In the genomic region with DNA sequence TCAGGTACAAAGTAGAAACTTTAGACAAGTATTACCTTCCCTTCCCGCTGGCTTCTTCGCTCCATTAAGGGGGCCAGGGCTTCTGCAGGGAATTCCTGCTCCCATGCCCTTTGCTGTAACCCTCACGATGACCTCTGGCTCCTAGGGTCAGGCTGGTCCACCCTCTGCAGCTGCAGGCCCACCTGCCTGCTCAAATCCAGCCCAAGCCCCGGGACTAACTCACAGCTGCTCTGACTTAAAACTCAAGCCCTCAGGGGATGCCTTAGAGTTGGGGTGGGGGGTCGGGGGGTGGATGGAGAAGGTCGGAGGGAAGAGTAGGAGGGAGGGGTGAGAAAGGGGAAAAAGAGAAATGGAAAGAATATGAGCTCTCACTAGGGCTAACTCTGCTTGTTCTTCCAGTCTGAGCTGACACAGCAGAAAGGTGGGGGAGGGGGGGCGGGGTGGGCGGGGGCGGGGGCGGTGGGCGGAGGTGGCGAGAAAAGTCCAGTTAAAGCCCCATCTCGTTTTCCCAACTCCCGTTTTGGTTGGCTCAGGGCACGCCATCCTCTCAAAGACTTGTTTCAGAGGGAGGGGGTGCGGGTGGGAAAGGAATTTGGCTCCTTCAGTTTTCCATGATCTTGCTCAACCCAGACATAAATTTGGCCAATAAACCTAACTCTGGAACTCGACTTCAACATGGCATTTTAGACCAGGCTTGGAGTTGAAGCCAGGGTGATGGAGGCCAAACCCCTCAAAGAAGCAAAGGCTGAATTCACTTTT, we compare ENCODE assay signal across 9 cellular contexts. TPM values are rescaled to one million over a fixed set of nuclear protein-coding genes. Genes with fewer than 3 reads are reported as not detected.
A peak's percentile ranks its signal among the peaks of the same experiment; 100 is the strongest.
DNase-seq lines count a peak whose midpoint lies in the region; ATAC-seq, FAIRE-seq and TF ChIP-seq lines count a peak whose summit lies in the region.
"Had no signal": no experiment of that assay in that cellular context is flagged by ENCODE, and none has a peak within 500 bp of the region (broad histone marks: within the 10 kb centered on the region; RNA-seq: fewer than 3 reads in every experiment).

No MANE protein-coding gene starts in this region.

- no peak overlapping the region for H2AFZ ChIP-seq in GM12878 (ENCODE audit: control insufficient read depth, low read depth, low read length)

- DNase-seq in GM12878 (ENCODE audit: low read depth, low spot score) (no peak), stomach (no peak), GM10248 (ENCODE audit: extremely low spot score) (no peak)
- no peak for DNase-seq in stimulated activated effector memory CD8-positive, alpha-beta T cell treated with anti-CD3 and anti-CD28 coated beads, Interleukin-12 subunit alpha, Interleukin-12 subunit beta, amount 100 ng/mL, for 72 hours (ENCODE audit: low spot score in 2 of 2)
- DNase-seq in activated T-cell treated with anti-CD3 and anti-CD28 coated beads, Interleukin-2, amount 50 U/mL, for 1 hour: no peak
- DNase-seq: activated T-cell treated with anti-CD3 and anti-CD28 coated beads, Interleukin-2, amount 50 U/mL, for 24 hours had no signal

- no TSS peak for BruUV-seq in GM12878 (replicated peaks; lab: Mats Ljungman, UMichigan)

- H3K9me3 ChIP-seq in HUES48 (ENCODE audit: control insufficient read depth, insufficient read depth, low read length) (no peaks in the 10 kb centered on the region), GM12878 (replicated peaks; ENCODE audit: control insufficient read depth, insufficient read depth, low read length) (no peaks in the 10 kb centered on the region), iPS-20b (ENCODE audit: insufficient read depth, low read depth, low read length) (no peaks in the 10 kb centered on the region), stomach (no peaks in the 10 kb centered on the region)

- no peak for FAIRE-seq in GM12878 (lab: Jason Lieb, UNC)

- H3K27ac ChIP-seq in HUES48 (ENCODE audit: low read depth, low read length) (no peak overlapping the region), GM12878 (ENCODE audit: control insufficient read depth, insufficient read depth) (no peak overlapping the region), iPS-20b (ENCODE audit: low read length) (no peak overlapping the region), stomach (peak overlapping the region in 4 of 5 donors; percentile 78 to 90 (median 86))

- RAD21 ChIA-PET in GM12878 (lab: Charles Lee; ENCODE audit: unreplicated experiment): no interaction called here

- H3K27me3 ChIP-seq in HUES48 (ENCODE audit: control insufficient read depth, insufficient read depth, low read length) (peaks cover 50% of the 10 kb centered on the region), GM12878 (replicated peaks in 1 of 2; ENCODE audit: control insufficient read depth in 2 of 2, insufficient read depth in 2 of 2, low read length in 1 of 2) (peaks cover 10 to 16% of the 10 kb centered on the region in 2 experiments), iPS-20b (ENCODE audit: insufficient read depth, low read length) (peaks cover 49% of the 10 kb centered on the region), stomach (peaks cover 0 to 59% (median 35%) of the 10 kb centered on the region in 3 donors)

- CTCF ChIA-PET in GM12878 (lab: Yijun Ruan, JAX): no interaction called here
- CTCF ChIA-PET in GM10248 (lab: Yijun Ruan, JAX): interaction anchor here (0.5 to 2.9 kb wide), 5 partner anchors 8 to 1022 kb away, joined by 3 to 10 read pairs (median 3); no protein-coding TSS in a partner anchor

- ATAC-seq in GM12878: no peak
- no peak for ATAC-seq in stimulated activated effector memory CD8-positive, alpha-beta T cell treated with anti-CD3 and anti-CD28 coated beads, Interleukin-12 subunit alpha, Interleukin-12 subunit beta, amount 100 ng/mL, for 72 hours
- ATAC-seq in GM19463 (IDR thresholded peaks at IDR 0.05; ENCODE audit: unreplicated experiment): no peak

- H3K36me3 ChIP-seq in HUES48 (ENCODE audit: control insufficient read depth, insufficient read depth, low read length) (no peaks in the 10 kb centered on the region), GM12878 (ENCODE audit: control insufficient read depth in 2 of 2, insufficient read depth in 2 of 2, low read length in 1 of 2) (no peaks in the 10 kb centered on the region), iPS-20b (ENCODE audit: insufficient read depth, low read depth, low read length) (no peaks in the 10 kb centered on the region), stomach (peaks cover 5 to 40% (median 14%) of the 10 kb centered on the region in 4 donors)

- SMC1A ChIA-PET in GM12878 (lab: Charles Lee; ENCODE audit: uncharacterized antibody, unreplicated experiment): no interaction called here

- TF ChIP-seq CTCF in GM12878 (IDR thresholded peaks at IDR 0.05 in 2 of 3, conservative IDR thresholded peaks at IDR 0.05 in 1 of 3; ENCODE audit: control insufficient read depth in 2 of 3, extremely low read depth in 1 of 3, insufficient read depth in 1 of 3, low read depth in 3 of 3, low read length in 3 of 3): no peak
- no peak for TF ChIP-seq CTCF in stomach (IDR thresholded peaks at IDR 0.05)
- TF ChIP-seq CTCF in GM10248 (IDR thresholded peaks at IDR 0.05; ENCODE audit: control extremely low read depth, extremely low read depth, low read depth, missing control alignments): no peak

- POLR2A ChIA-PET in GM12878 (lab: Charles Lee) (no interaction called here), GM10248 (lab: Yijun Ruan, JAX) (no interaction called here)

- H3K27ac Mint-ChIP-seq in stimulated activated effector memory CD8-positive, alpha-beta T cell treated with anti-CD3 and anti-CD28 coated beads, Interleukin-12 subunit alpha, Interleukin-12 subunit beta, amount 100 ng/mL, for 72 hours: no peak overlapping the region
- H3K27ac Mint-ChIP-seq: activated T-cell treated with anti-CD3 and anti-CD28 coated beads, Interleukin-2, amount 50 U/mL, for 24 hours had no signal

- in situ Hi-C loops in GM12878 (cut with MboI): no loop called here

- H3K4me1 ChIP-seq in HUES48 (ENCODE audit: control insufficient read depth, insufficient read depth, low read length) (peaks cover 18% of the 10 kb centered on the region), GM12878 (ENCODE audit: control insufficient read depth, insufficient read depth, low read length) (no peaks in the 10 kb centered on the region), iPS-20b (ENCODE audit: insufficient read depth, low read length) (peaks cover 15% of the 10 kb centered on the region; the same call in 1 of the 2 replicates), stomach (peaks cover 52 to 100% (median 74%) of the 10 kb centered on the region in 4 donors)

- H4K20me1 ChIP-seq in GM12878 (ENCODE audit: control insufficient read depth, insufficient read depth): no peaks in the 10 kb centered on the region

- no peak for TF ChIP-seq EP300 in GM12878 (IDR thresholded peaks at IDR 0.05; ENCODE audit: borderline replicate concordance in 1 of 2, control insufficient read depth in 1 of 2, low read depth in 2 of 2, low read length in 2 of 2)
- TF ChIP-seq EP300 in stomach (IDR thresholded peaks at IDR 0.05): no peak

- peak overlapping the region; percentile 5; the same call in 1 of the 2 replicates for H3K4me2 ChIP-seq in GM12878 (ENCODE audit: control insufficient read depth, insufficient read depth)

- intact Hi-C loops in GM12878 (cut with micrococcal nuclease; ENCODE audit: unreplicated experiment): loop anchor here (10.0 kb wide), 1 partner anchor 534 kb away; no protein-coding TSS in a partner anchor
- intact Hi-C loops in stomach (cut with DNase I; ENCODE audit: low total_unique reads): no loop called here

- TF ChIP-seq POLR2A in GM12878 (IDR thresholded peaks at IDR 0.05; ENCODE audit: low read depth, low read length) (no peak), stomach (IDR thresholded peaks at IDR 0.05) (no peak)

- no peaks in the 10 kb centered on the region for H3K9me3 Mint-ChIP-seq in stimulated activated effector memory CD8-positive, alpha-beta T cell treated with anti-CD3 and anti-CD28 coated beads, Interleukin-12 subunit alpha, Interleukin-12 subunit beta, amount 100 ng/mL, for 72 hours
- H3K9me3 Mint-ChIP-seq: activated T-cell treated with anti-CD3 and anti-CD28 coated beads, Interleukin-2, amount 50 U/mL, for 24 hours had no signal

- TF ChIP-seq RAD21 in GM12878 (IDR thresholded peaks at IDR 0.05; ENCODE audit: insufficient read depth, low read depth, low read length): no peak

- H3K9ac ChIP-seq in HUES48 (ENCODE audit: low read depth, low read length): no peak overlapping the region
- H3K9ac ChIP-seq in GM12878 (ENCODE audit: control insufficient read depth, insufficient read depth, low read length): no peak overlapping the region
- H3K9ac ChIP-seq in iPS-20b (ENCODE audit: low read depth, low read length): no peak overlapping the region

- H3K36me3 Mint-ChIP-seq in stimulated activated effector memory CD8-positive, alpha-beta T cell treated with anti-CD3 and anti-CD28 coated beads, Interleukin-12 subunit alpha, Interleukin-12 subunit beta, amount 100 ng/mL, for 72 hours: no peaks in the 10 kb centered on the region

- 13% methylated on average over 9 of the region's 17 CpGs for WGBS in GM12878 (ENCODE audit: insufficient coverage, insufficient replicate concordance, low lambda C conversion rate, missing lambda C conversion rate)
- WGBS in stomach, 5 donors: 24 to 44% (median 28%) methylated on average over 12 to 17 of the region's 17 CpGs

- no peaks in the 10 kb centered on the region for H3K79me2 ChIP-seq in GM12878 (ENCODE audit: control insufficient read depth, insufficient read depth, low read length)

- peak overlapping the region; percentile 76 for H3K4me3 ChIP-seq in HUES48 (ENCODE audit: low read depth, low read length)
- peak overlapping the region; percentile 44; the same call in 1 of the 2 replicates for H3K4me3 ChIP-seq in GM12878
- H3K4me3 ChIP-seq in iPS-20b (ENCODE audit: low read length): peak overlapping the region; percentile 51
- H3K4me3 ChIP-seq in stomach: peak overlapping the region; percentile 58 to 82 (median 67)

- no peak overlapping the region for H3K4me3 Mint-ChIP-seq in stimulated activated effector memory CD8-positive, alpha-beta T cell treated with anti-CD3 and anti-CD28 coated beads, Interleukin-12 subunit alpha, Interleukin-12 subunit beta, amount 100 ng/mL, for 72 hours

- H3K4me1 Mint-ChIP-seq in stimulated activated effector memory CD8-positive, alpha-beta T cell treated with anti-CD3 and anti-CD28 coated beads, Interleukin-12 subunit alpha, Interleukin-12 subunit beta, amount 100 ng/mL, for 72 hours: peaks cover 25% of the 10 kb centered on the region

RNA-seq across cellular contexts. Expression of a gene that starts 4.7 kb away (rescaled TPM):
- total RNA-seq in GM12878 (2013; cell fraction: nucleolus; rRNA removed): not detected in 2 replicates
- total RNA-seq in GM12878 (2014; rRNA removed) (not detected in 2 replicates), GM12878 (2014; rRNA removed; fragmentation: Illumina TruSeq; extraction: Trizol) (not detected in 2 replicates), GM12878 (2021) (1.8 and 2.8 TPM in 2 replicates), stomach (100 to 1,000 TPM; 166 to 923 (median 548) TPM)
- polyA plus RNA-seq in GM12878 (2011; ENCODE audit: low read depth): not detected
- polyA plus RNA-seq in GM12878 (2011; rRNA removed) (not detected in 2 replicates), GM12878 (2014; fragmentation: Illumina TruSeq; extraction: Trizol) (not detected in 2 replicates), GM12878 (2014; fragmentation: Nextera tagmentation; extraction: Ambion mirVana) (not detected), GM12878 (2014; rRNA removed) (not detected in 2 replicates), GM12878 (2016; fragmentation: Nextera tagmentation; extraction: Ambion mirVana) (not detected), stomach (100 to 1,000 TPM in 2 of 3 donors, 10 to 100 TPM in 1; 92.1 to 215 (median 128) TPM)
- polyA plus RNA-seq in GM12878 (2011; cell fraction: cytosol; rRNA removed): not detected in 2 replicates
- not detected in 2 replicates for polyA plus RNA-seq in GM12878 (2011; cell fraction: nucleus; rRNA removed)
- not detected in 2 replicates for polyA plus RNA-seq in GM12878 (2012)
- not detected in 2 replicates for polyA minus RNA-seq in GM12878 (2011; rRNA and poly(A)+ RNA removed)
- not detected in 2 replicates for polyA minus RNA-seq in GM12878 (2011; cell fraction: cytosol; rRNA and poly(A)+ RNA removed)
- under 0.01 TPM in 1 of 2 replicates, not detected in the other for polyA minus RNA-seq in GM12878 (2011; cell fraction: nucleus; rRNA and poly(A)+ RNA removed)

RNA-seq across cellular contexts. Expression of a gene that starts 57.4 kb away (rescaled TPM):
- total RNA-seq in GM12878 (2013; cell fraction: nucleolus; rRNA removed): 5.3 and 6.7 TPM in 2 replicates
- total RNA-seq in GM12878 (2014; rRNA removed) (0.11 TPM in 1 of 2 replicates, not detected in the other), GM12878 (2014; rRNA removed; fragmentation: Illumina TruSeq; extraction: Trizol) (not detected in 2 replicates), GM12878 (2021) (0.43 and 0.49 TPM in 2 replicates), stomach (100 to 1,000 TPM; 180 to 636 (median 529) TPM)
- polyA plus RNA-seq in GM12878 (2011; ENCODE audit: low read depth): 0.92 TPM
- polyA plus RNA-seq in GM12878 (2011; rRNA removed) (0.62 and 1.5 TPM in 2 replicates), GM12878 (2014; fragmentation: Illumina TruSeq; extraction: Trizol) (not detected in 2 replicates), GM12878 (2014; fragmentation: Nextera tagmentation; extraction: Ambion mirVana) (not detected), GM12878 (2014; rRNA removed) (not detected in 2 replicates), GM12878 (2016; fragmentation: Nextera tagmentation; extraction: Ambion mirVana) (under 1 TPM; 0.28 to 0.38 TPM), stomach (100 to 1,000 TPM; 106 to 285 (median 238) TPM)
- 1.7 and 1.8 TPM in 2 replicates for polyA plus RNA-seq in GM12878 (2011; cell fraction: cytosol; rRNA removed)
- polyA plus RNA-seq in GM12878 (2011; cell fraction: nucleus; rRNA removed): 0.85 and 1.5 TPM in 2 replicates
- polyA plus RNA-seq in GM12878 (2012): 5.5 and 5.7 TPM in 2 replicates
- 0.67 TPM in 1 of 2 replicates, not detected in the other for polyA minus RNA-seq in GM12878 (2011; rRNA and poly(A)+ RNA removed)
- not detected in 2 replicates for polyA minus RNA-seq in GM12878 (2011; cell fraction: cytosol; rRNA and poly(A)+ RNA removed)
- not detected in 2 replicates for polyA minus RNA-seq in GM12878 (2011; cell fraction: nucleus; rRNA and poly(A)+ RNA removed)

Comparison
In these comparisons a context has a peak if more than half of its experiments do, and no peak if none do; other contexts are left out.
1. H3K27ac ChIP-seq: peak in stomach (4 of 5); none in HUES48 (single experiment), GM12878 (single experiment) and iPS-20b (single experiment).
2. RNA of a gene that starts 4.7 kb away (total RNA-seq): 166 to 923 TPM in stomach; 1.8 to 2.8 TPM in GM12878; every median in the first group is over 10 times any median in the second.
3. RNA of a gene that starts 57.4 kb away (total RNA-seq): 180 to 636 TPM in stomach; 0.11 to 6.7 TPM in GM12878; every median in the first group is over 10 times any median in the second.
4. Peak in every context shown above with its lines, with median percentiles within 50 percentile points of each other: H3K4me3 ChIP-seq.